8 cellular contexts compared by ENCODE assay signal in genomic region chr1:26278835-26279597, GRCh38. TPM values are rescaled to one million over a fixed set of nuclear protein-coding genes. Genes with fewer than 3 reads are reported as not detected.
DNase-seq lines count a peak whose midpoint lies in the region; ATAC-seq and TF ChIP-seq lines count a peak whose summit lies in the region.

No MANE protein-coding gene starts in this region.

- peak overlapping the region; percentile 99 for H3K4ac ChIP-seq in IMR-90 (ENCODE audit: low read depth, low read length)

- POLR2A ChIA-PET in CD4-positive, alpha-beta memory T cell (lab: Charles Lee; ENCODE audit: partially characterized antibody) = interaction anchor here (0.5 to 38.6 kb wide), 23 partner anchors 9 to 193 kb away, joined by 3 to 3358 read pairs (median 5); partner anchors contain the start of genes CD52, CEP85, DHDDS and HMGN2
- POLR2A ChIA-PET in IMR-90 (lab: Charles Lee; ENCODE audit: unreplicated experiment) = no interaction called here

- peak overlapping the region; percentile 94 to 98 (median 96) for H3K27ac Mint-ChIP-seq in CD4-positive, alpha-beta memory T cell
- H3K27ac Mint-ChIP-seq in natural killer cell treated with Interleukin-12 subunit alpha and Interleukin-12 subunit beta and Interleukin-15 and Interleukin-18, amount 100 ng/mL, for 72 hours = peak overlapping the region; percentile 75 to 84

- peak overlapping the region; percentile 91 for H2BK15ac ChIP-seq in IMR-90 (ENCODE audit: low read depth, low read length)

- H4K20me1 ChIP-seq in IMR-90 (ENCODE audit: insufficient read depth, low read length) = peaks cover 51% of the 10 kb centered on the region

- peak overlapping the region; percentile 85 to 96 (median 88) for H3K4me3 Mint-ChIP-seq in CD4-positive, alpha-beta memory T cell
- peak overlapping the region; percentile 93 for H3K4me3 Mint-ChIP-seq in natural killer cell treated with Interleukin-12 subunit alpha and Interleukin-12 subunit beta and Interleukin-15 and Interleukin-18, amount 100 ng/mL, for 72 hours

- CTCF ChIA-PET in CD4-positive, alpha-beta memory T cell (lab: Charles Lee; ENCODE audit: partially characterized antibody) = interaction anchor here (0.9 to 21.6 kb wide), 8 partner anchors 8 to 153 kb away, joined by 3 to 1027 read pairs (median 64); partner anchors contain the start of genes CD52, DHDDS and UBXN11
- CTCF ChIA-PET in IMR-90 (lab: Yijun Ruan, JAX) = interaction anchor here (0.5 to 1.5 kb wide), 6 partner anchors 37 to 89 kb away, joined by 3 to 7 read pairs (median 3); partner anchors contain the start of genes CATSPER4, CD52 and CEP85

- peak overlapping the region; percentile 93 for H2BK120ac ChIP-seq in IMR-90 (ENCODE audit: low read depth, low read length)

- peak overlapping the region; percentile 99 for H2AK5ac ChIP-seq in IMR-90 (ENCODE audit: low read depth, low read length)

- no peaks in the 10 kb centered on the region for H3K9me3 ChIP-seq in CD4-positive, alpha-beta memory T cell (ENCODE audit: control insufficient read depth in 1 of 2, low read length in 2 of 2)
- no peaks in the 10 kb centered on the region for H3K9me3 ChIP-seq in IMR-90 (ENCODE audit: control insufficient read depth, insufficient read depth, low read length)
- no peaks in the 10 kb centered on the region for H3K9me3 ChIP-seq in WERI-Rb-1 (ENCODE audit: severe bottlenecking)

- peak overlapping the region; percentile 48 to 92 for H3K4me3 ChIP-seq in CD4-positive, alpha-beta memory T cell (ENCODE audit: low read length in 2 of 2)
- H3K4me3 ChIP-seq in IMR-90 (ENCODE audit: insufficient read depth, low read depth, low read length) = peak overlapping the region; percentile 89
- H3K4me3 ChIP-seq in WERI-Rb-1 (ENCODE audit: low read depth, low read length) = peak overlapping the region; percentile 55

- H3K79me1 ChIP-seq in IMR-90 (ENCODE audit: low read depth in 1 of 2, low read length in 2 of 2) = peaks cover 25 to 65% of the 10 kb centered on the region in 2 experiments

- H3K27me3 Mint-ChIP-seq in CD4-positive, alpha-beta memory T cell = no peaks in the 10 kb centered on the region
- H3K27me3 Mint-ChIP-seq in natural killer cell treated with Interleukin-12 subunit alpha and Interleukin-12 subunit beta and Interleukin-15 and Interleukin-18, amount 100 ng/mL, for 72 hours = no peaks in the 10 kb centered on the region

- peak overlapping the region; percentile 95 for H4K91ac ChIP-seq in IMR-90 (ENCODE audit: insufficient read depth, low read depth, low read length)

- in situ Hi-C loops in IMR-90 (cut with MboI; ENCODE audit: low sequenced_read_pairs) = no loop called here

- no peak for TF ChIP-seq RAD21 in IMR-90 (IDR thresholded peaks at IDR 0.05; ENCODE audit: low read length)

- H3K18ac ChIP-seq in IMR-90 (ENCODE audit: low read depth, low read length) = peak overlapping the region; percentile 58

- peaks cover 55 to 83% (median 70%) of the 10 kb centered on the region in 4 donors for H3K4me1 Mint-ChIP-seq in CD4-positive, alpha-beta memory T cell
- H3K4me1 Mint-ChIP-seq in natural killer cell treated with Interleukin-12 subunit alpha and Interleukin-12 subunit beta and Interleukin-15 and Interleukin-18, amount 100 ng/mL, for 72 hours (ENCODE audit: low read depth in 2 of 2) = peaks cover 72 to 77% of the 10 kb centered on the region in 2 donors

- peaks cover 9 to 50% of the 10 kb centered on the region in 2 donors for H3K36me3 Mint-ChIP-seq in CD4-positive, alpha-beta memory T cell
- peaks cover 5% of the 10 kb centered on the region for H3K36me3 Mint-ChIP-seq in natural killer cell treated with Interleukin-12 subunit alpha and Interleukin-12 subunit beta and Interleukin-15 and Interleukin-18, amount 100 ng/mL, for 72 hours

- dilution Hi-C loops in IMR-90 (cut with HindIII; ENCODE audit: low sequenced_read_pairs, unreplicated experiment) = no loop called here

- H4K5ac ChIP-seq in IMR-90 (ENCODE audit: low read depth, low read length) = peak overlapping the region; percentile 71

- H3K9me1 ChIP-seq in IMR-90 (ENCODE audit: insufficient read depth, low read length) = peaks cover 44% of the 10 kb centered on the region

- peaks cover 82% of the 10 kb centered on the region for H3K4me1 ChIP-seq in CD4-positive, alpha-beta memory T cell (ENCODE audit: insufficient read depth, low read length)
- H3K4me1 ChIP-seq in IMR-90 (ENCODE audit: control insufficient read depth, insufficient read depth, low read length) = peaks cover 58% of the 10 kb centered on the region

- DNase-seq in CD4-positive, alpha-beta memory T cell = peak in 2 of 5 donors; percentile 10 to 14
- DNase-seq in IMR-90 = peak; percentile 75
- DNase-seq in WERI-Rb-1 = peak; percentile 81
- DNase-seq in epithelial cell of prostate (ENCODE audit: low read depth, low spot score) = peak; percentile 86
- DNase-seq in natural killer cell treated with Interleukin-12 subunit alpha and Interleukin-12 subunit beta and Interleukin-15 and Interleukin-18, amount 100 ng/mL, for 72 hours (ENCODE audit: low spot score) = no peak
- DNase-seq in effector CD4-positive, alpha-beta T cell = no peak
- no peak for DNase-seq in NCI-H2107 (lab: John Stamatoyannopoulos, UW)

- peak overlapping the region; percentile 92 for H2BK5ac ChIP-seq in IMR-90 (ENCODE audit: low read depth, low read length, poor library complexity, severe bottlenecking)

- H3K56ac ChIP-seq in IMR-90 (ENCODE audit: extremely low read depth, insufficient read depth, low read length) = peak overlapping the region; percentile 73

- peaks cover 12% of the 10 kb centered on the region for H3K36me3 ChIP-seq in CD4-positive, alpha-beta memory T cell (ENCODE audit: insufficient read depth, low read length)
- H3K36me3 ChIP-seq in IMR-90 (ENCODE audit: control insufficient read depth, insufficient read depth, low read length) (peaks cover 24% of the 10 kb centered on the region), WERI-Rb-1 (peaks cover 55% of the 10 kb centered on the region)

- BruUV-seq in IMR-90 (replicated peaks; lab: Mats Ljungman, UMichigan) = no TSS peak

- peak overlapping the region; percentile 94 for H2AFZ ChIP-seq in IMR-90 (replicated peaks; ENCODE audit: low read length, poor library complexity)

- peak overlapping the region; percentile 98 for H3K14ac ChIP-seq in IMR-90 (replicated peaks; ENCODE audit: low read depth, low read length)

- H4K8ac ChIP-seq in IMR-90 (ENCODE audit: low read depth in 2 of 2, low read length in 2 of 2) = peak overlapping the region; percentile 79 to 90

- ATAC-seq in IMR-90 (ENCODE audit: low read depth) = no peak
- ATAC-seq in natural killer cell treated with Interleukin-12 subunit alpha and Interleukin-12 subunit beta and Interleukin-15 and Interleukin-18, amount 100 ng/mL, for 72 hours = peak in 1 of 2 donors; percentile 2
- ATAC-seq in HG02981 (IDR thresholded peaks at IDR 0.05; ENCODE audit: unreplicated experiment) = no peak

- H2AK9ac ChIP-seq in IMR-90 (replicated peaks; ENCODE audit: low read depth, low read length, poor library complexity) = peak overlapping the region; percentile 100

- H2BK20ac ChIP-seq in IMR-90 (ENCODE audit: low read depth, low read length) = peak overlapping the region; percentile 84

- peak overlapping the region; percentile 78 for H3K9ac ChIP-seq in IMR-90 (ENCODE audit: low read depth, low read length)

- intact Hi-C loops in CD4-positive, alpha-beta memory T cell (cut with micrococcal nuclease) = no loop called here
- intact Hi-C loops in IMR-90 (cut with micrococcal nuclease) = loop anchor here (5.0 kb wide), 1 partner anchor 242 kb away; no protein-coding TSS in a partner anchor

- no peak for TF ChIP-seq POLR2A in IMR-90 (IDR thresholded peaks at IDR 0.05; ENCODE audit: low read depth, low read length)

- H3K27me3 ChIP-seq in CD4-positive, alpha-beta memory T cell (ENCODE audit: insufficient read depth, low read length) = no peaks in the 10 kb centered on the region
- H3K27me3 ChIP-seq in IMR-90 (ENCODE audit: control insufficient read depth, insufficient read depth, low read length) (no peaks in the 10 kb centered on the region), WERI-Rb-1 (ENCODE audit: insufficient read depth, low read depth, severe bottlenecking) (no peaks in the 10 kb centered on the region)

- H3K27ac ChIP-seq in CD4-positive, alpha-beta memory T cell (ENCODE audit: low read depth, low read length) = peak overlapping the region; percentile 82
- H3K27ac ChIP-seq in IMR-90 (ENCODE audit: insufficient read depth, low read length) = peak overlapping the region; percentile 85
- H3K27ac ChIP-seq in WERI-Rb-1 = peak overlapping the region; percentile 88
- peak overlapping the region; percentile 98 for H3K27ac ChIP-seq in epithelial cell of prostate

- 58% methylated on average over 2 of the region's 9 CpGs; no CpG with 5 or more reads in 1 of the 2 experiments for WGBS in IMR-90 (ENCODE audit: extremely low coverage in 2 of 2, insufficient read length in 1 of 2), 2 experiments

- peak overlapping the region; percentile 91 for H3K4me2 ChIP-seq in IMR-90 (ENCODE audit: low read depth, low read length)

- no peaks in the 10 kb centered on the region for H3K9me3 Mint-ChIP-seq in CD4-positive, alpha-beta memory T cell
- H3K9me3 Mint-ChIP-seq in natural killer cell treated with Interleukin-12 subunit alpha and Interleukin-12 subunit beta and Interleukin-15 and Interleukin-18, amount 100 ng/mL, for 72 hours = no peaks in the 10 kb centered on the region

- peak overlapping the region; percentile 97 for H3K23ac ChIP-seq in IMR-90 (ENCODE audit: low read depth, low read length)

- TF ChIP-seq CTCF in IMR-90 (conservative IDR thresholded peaks at IDR 0.05; ENCODE audit: low read depth, low read length) (no peak), WERI-Rb-1 (IDR thresholded peaks at IDR 0.05; ENCODE audit: low read depth, low read length) (no peak)

RNA-seq across cellular contexts. Expression of gene SH3BGRL3, which starts 0.9 kb away (rescaled TPM):
- 100 to 1,000 TPM; 293 to 305 TPM for total RNA-seq in CD4-positive, alpha-beta memory T cell
- 1,000 to 10,000 TPM in 1 of 2 donors, 100 to 1,000 TPM in 1; 979 to 1,531 TPM for polyA plus RNA-seq in CD4-positive, alpha-beta memory T cell
- 32.2 and 35.0 TPM in 2 replicates for total RNA-seq in IMR-90 (2012; rRNA removed)
- polyA plus RNA-seq in IMR-90 (2012; rRNA removed) = 483 and 565 TPM in 2 replicates
- 551 and 581 TPM in 2 replicates for polyA plus RNA-seq in IMR-90 (2012; cell fraction: cytosol; rRNA removed)
- 124 and 136 TPM in 2 replicates for polyA plus RNA-seq in IMR-90 (2012; cell fraction: nucleus; rRNA removed; ENCODE audit: low replicate concordance)
- 100 to 1,000 TPM; 203 to 249 TPM for total RNA-seq in natural killer cell treated with Interleukin-12 subunit alpha and Interleukin-12 subunit beta and Interleukin-15 and Interleukin-18, amount 100 ng/mL, for 72 hours

RNA-seq across cellular contexts. Expression of gene UBXN11, which starts 27.4 kb away (rescaled TPM):
- 100 to 1,000 TPM; 115 to 117 TPM for total RNA-seq in CD4-positive, alpha-beta memory T cell
- 10 to 100 TPM; 13.3 to 17.4 TPM for polyA plus RNA-seq in CD4-positive, alpha-beta memory T cell
- 3.6 and 5.2 TPM in 2 replicates for total RNA-seq in IMR-90 (2012; rRNA removed)
- polyA plus RNA-seq in IMR-90 (2012; rRNA removed) = 17.0 and 18.4 TPM in 2 replicates
- 10.1 and 13.9 TPM in 2 replicates for polyA plus RNA-seq in IMR-90 (2012; cell fraction: cytosol; rRNA removed)
- polyA plus RNA-seq in IMR-90 (2012; cell fraction: nucleus; rRNA removed; ENCODE audit: low replicate concordance) = 151 and 169 TPM in 2 replicates
- 10 to 100 TPM in 1 of 2 donors, 1 to 10 TPM in 1; 9.9 to 24.8 TPM for total RNA-seq in natural killer cell treated with Interleukin-12 subunit alpha and Interleukin-12 subunit beta and Interleukin-15 and Interleukin-18, amount 100 ng/mL, for 72 hours

RNA-seq across cellular contexts. Expression of gene CD52, which starts 38.7 kb away (rescaled TPM):
- 1,000 to 10,000 TPM; 1,302 to 1,324 TPM for total RNA-seq in CD4-positive, alpha-beta memory T cell
- over 10,000 TPM in 1 of 2 donors, 1,000 to 10,000 TPM in 1; 8,660 to 12,303 TPM for polyA plus RNA-seq in CD4-positive, alpha-beta memory T cell
- not detected in 2 replicates for total RNA-seq in IMR-90 (2012; rRNA removed)
- polyA plus RNA-seq in IMR-90 (2012; rRNA removed) = 1.3 and 1.6 TPM in 2 replicates
- polyA plus RNA-seq in IMR-90 (2012; cell fraction: cytosol; rRNA removed) = 0.30 TPM in 1 of 2 replicates, not detected in the other
- 0.36 TPM in 1 of 2 replicates, not detected in the other for polyA plus RNA-seq in IMR-90 (2012; cell fraction: nucleus; rRNA removed; ENCODE audit: low replicate concordance)
- total RNA-seq in natural killer cell treated with Interleukin-12 subunit alpha and Interleukin-12 subunit beta and Interleukin-15 and Interleukin-18, amount 100 ng/mL, for 72 hours = 10 to 100 TPM in 1 of 2 donors, 1 to 10 TPM in 1; 8.1 to 17.2 TPM

RNA-seq across cellular contexts. Expression of gene CEP85, which starts 45.0 kb away (rescaled TPM):
- total RNA-seq in CD4-positive, alpha-beta memory T cell = 10 to 100 TPM; 20.4 to 21.9 TPM
- 1 to 10 TPM; 6.7 to 9.4 TPM for polyA plus RNA-seq in CD4-positive, alpha-beta memory T cell
- 11.1 and 11.5 TPM in 2 replicates for total RNA-seq in IMR-90 (2012; rRNA removed)
- polyA plus RNA-seq in IMR-90 (2012; rRNA removed) = 11.2 and 11.8 TPM in 2 replicates
- polyA plus RNA-seq in IMR-90 (2012; cell fraction: cytosol; rRNA removed) = 4.2 and 4.4 TPM in 2 replicates
- polyA plus RNA-seq in IMR-90 (2012; cell fraction: nucleus; rRNA removed; ENCODE audit: low replicate concordance) = 19.2 and 30.7 TPM in 2 replicates
- total RNA-seq in natural killer cell treated with Interleukin-12 subunit alpha and Interleukin-12 subunit beta and Interleukin-15 and Interleukin-18, amount 100 ng/mL, for 72 hours = 10 to 100 TPM; 21.0 to 57.5 TPM

Comparison
In these comparisons a context has a peak if more than half of its experiments do, and no peak if none do; other contexts are left out.
1. DNase-seq: peak in IMR-90 (single experiment), WERI-Rb-1 (single experiment) and epithelial cell of prostate (single experiment); none in natural killer cell treated with Interleukin-12 subunit alpha and Interleukin-12 subunit beta and Interleukin-15 and Interleukin-18, amount 100 ng/mL, for 72 hours (single experiment), effector CD4-positive, alpha-beta T cell (single experiment) and NCI-H2107 (single experiment).
2. RNA of gene UBXN11, which starts 27.4 kb away (total RNA-seq): 115 to 117 TPM in CD4-positive, alpha-beta memory T cell; 9.9 to 24.8 TPM in natural killer cell treated with Interleukin-12 subunit alpha and Interleukin-12 subunit beta and Interleukin-15 and Interleukin-18, amount 100 ng/mL, for 72 hours and 3.6 to 5.2 TPM in IMR-90; every median in the first group is over 4 times any median in the second.
3. RNA of gene CD52, which starts 38.7 kb away (total RNA-seq): 1,302 to 1,324 TPM in CD4-positive, alpha-beta memory T cell; 8.1 to 17.2 TPM in natural killer cell treated with Interleukin-12 subunit alpha and Interleukin-12 subunit beta and Interleukin-15 and Interleukin-18, amount 100 ng/mL, for 72 hours and not detected in IMR-90; every median in the first group is over 10 times any median in the second.
4. Peak in every context shown above with its lines, with median percentiles within 50 percentile points of each other: H3K27ac ChIP-seq and H3K4me3 ChIP-seq.